In the genomic region with DNA sequence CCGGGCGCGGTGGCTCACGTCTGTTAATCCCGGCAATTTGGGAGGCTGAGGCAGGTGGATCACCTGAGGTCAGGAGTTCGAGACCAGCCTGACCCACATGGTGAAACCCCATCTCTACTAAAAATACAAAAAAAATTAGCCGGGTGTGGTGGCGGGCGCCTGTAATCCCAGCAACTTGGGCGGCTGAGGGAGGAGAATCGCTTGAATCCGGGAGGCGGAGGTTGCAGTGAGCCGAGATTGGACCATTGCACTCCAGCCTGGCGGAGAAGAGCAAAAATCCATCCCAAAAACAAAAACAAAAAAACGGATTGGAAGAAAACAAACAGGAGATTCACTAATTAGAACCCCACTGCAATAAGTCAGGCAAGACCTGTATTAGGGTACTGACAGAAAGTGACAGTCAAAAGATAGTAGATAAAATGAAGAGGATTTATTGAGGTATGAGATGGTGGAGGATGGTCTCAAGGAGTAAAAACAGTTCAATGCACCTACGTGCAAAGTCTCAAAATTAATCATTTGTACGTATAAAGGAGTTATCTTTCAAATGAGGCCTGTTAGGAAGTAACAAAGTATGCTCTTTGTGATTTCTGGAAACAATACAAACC, we compare ENCODE assay signal across 1 cellular context.
A peak's percentile ranks its signal among the peaks of the same experiment; 100 is the strongest.
TF ChIP-seq lines count a peak whose summit lies in the region.

No MANE protein-coding gene starts in this region.

TF ChIP-seq in H1, 55 proteins besides CTCF, POLR2A, EP300 and RAD21:
- TF ChIP-seq, protein P1, sequence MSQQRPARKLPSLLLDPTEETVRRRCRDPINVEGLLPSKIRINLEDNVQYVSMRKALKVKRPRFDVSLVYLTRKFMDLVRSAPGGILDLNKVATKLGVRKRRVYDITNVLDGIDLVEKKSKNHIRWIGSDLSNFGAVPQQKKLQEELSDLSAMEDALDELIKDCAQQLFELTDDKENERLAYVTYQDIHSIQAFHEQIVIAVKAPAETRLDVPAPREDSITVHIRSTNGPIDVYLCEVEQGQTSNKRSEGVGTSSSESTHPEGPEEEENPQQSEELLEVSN (IDR thresholded peaks at IDR 0.05): 0 out of 2 replicates have a peak, but pooled peaks have one; percentile 2
